Comparison of ENCODE assay signal across 1 cellular context in the genomic region with DNA sequence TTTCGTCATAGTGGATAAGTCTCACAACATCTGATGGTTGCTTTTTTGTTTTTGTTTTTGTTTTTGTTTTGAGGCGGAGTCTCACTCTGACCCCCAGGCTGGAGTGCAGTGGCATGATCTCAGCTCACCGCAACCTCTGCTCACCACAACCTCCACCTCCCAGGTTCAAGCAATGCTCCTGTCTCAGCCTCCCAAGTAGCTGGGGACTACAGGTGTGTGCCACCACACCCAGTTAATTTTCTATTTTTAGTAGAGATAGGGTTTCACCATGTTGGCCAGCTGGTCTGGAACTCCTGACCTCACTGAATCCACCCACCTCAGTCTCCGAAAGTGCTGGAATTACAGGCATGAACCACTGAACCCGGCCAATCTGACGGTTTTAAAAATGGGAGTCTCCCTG.
TF ChIP-seq lines count a peak whose summit lies in the region.

No MANE protein-coding gene starts in this region.

TF ChIP-seq in H1, 55 proteins besides CTCF, POLR2A, EP300 and RAD21 (continued from another document):
- TF ChIP-seq TBP (IDR thresholded peaks at IDR 0.05; ENCODE audit: low read depth, low read length): no peak
- no peak for TF ChIP-seq SIN3A (conservative IDR thresholded peaks at IDR 0.05 in 1 of 2, IDR thresholded peaks at IDR 0.05 in 1 of 2; ENCODE audit: low read depth in 1 of 2, low read length in 2 of 2)
- no peak for TF ChIP-seq KDM1A (IDR thresholded peaks at IDR 0.05; ENCODE audit: borderline replicate concordance, low read length)
- no peak for TF ChIP-seq RXRA (IDR thresholded peaks at IDR 0.05; ENCODE audit: insufficient read depth, low read depth, low read length)
